ENCODE assay signal across 24 cellular contexts in the genomic region with DNA sequence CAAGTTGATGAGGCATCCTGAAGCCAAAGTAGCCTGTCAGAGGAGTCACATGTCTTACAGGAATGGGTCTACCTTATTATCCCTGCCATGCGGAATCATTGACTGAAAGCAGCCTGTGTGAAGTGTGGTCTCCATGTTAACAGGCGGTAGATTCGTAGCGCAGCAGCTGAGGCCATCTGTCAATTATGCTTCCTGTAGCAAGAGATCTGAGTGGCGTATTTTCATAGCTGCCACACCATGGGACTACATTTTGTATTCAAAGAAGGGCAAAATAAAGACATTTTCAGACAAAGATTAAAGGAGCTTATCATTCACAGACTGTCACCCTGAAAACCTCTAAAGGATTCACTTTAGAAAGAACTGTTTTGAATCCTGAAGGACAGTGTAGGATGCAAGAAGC.
"Had no signal": no experiment of that assay in that cellular context is flagged by ENCODE, and none has a peak within 500 bp of the region (broad histone marks: within the 10 kb centered on the region; RNA-seq: fewer than 3 reads in every experiment).

No MANE protein-coding gene starts in this region.

- H3K4me1 ChIP-seq: adrenal gland, esophagus squamous epithelium, pancreas, right lobe of liver, transverse colon, uterus had no signal

- H3K9me3 ChIP-seq: adrenal gland, esophagus squamous epithelium, mucosa of descending colon, pancreas, right lobe of liver, suprapubic skin, transverse colon, uterus had no signal

- H3K4me3 ChIP-seq: adrenal gland, esophagus squamous epithelium, hepatocyte, mucosa of descending colon, pancreas, right lobe of liver, suprapubic skin, transverse colon, uterus had no signal

- H3K36me3 ChIP-seq: adrenal gland, esophagus squamous epithelium, pancreas, right lobe of liver, suprapubic skin, transverse colon, uterus had no signal

- H3K27ac ChIP-seq: adrenal gland, esophagus squamous epithelium, hepatocyte, pancreas, right lobe of liver, suprapubic skin, transverse colon, uterus had no signal

- FAIRE-seq: endothelial cell of umbilical vein, pancreas, small intestine had no signal

- ATAC-seq: activated CD4-positive, CD25-positive, alpha-beta regulatory T cell treated with anti-CD3 and anti-CD28 coated beads, Interleukin-2, amount 50 U/mL, for 24 hours; activated naive CD4-positive, alpha-beta T cell treated with anti-CD3 and anti-CD28 coated beads, Interleukin-2, amount 50 U/mL, for 72 hours; activated T-cell treated with anti-CD3 and anti-CD28 coated beads, Interleukin-2, amount 50 U/mL, for 72 hours; mucosa of descending colon; pancreas; right lobe of liver; stimulated activated naive CD8-positive, alpha-beta T cell treated with anti-CD3 and anti-CD28 coated beads, Interleukin-15, amount 100 ng/mL, for 72 hours had no signal

- H3K4me2 ChIP-seq: hepatocyte had no signal

- H3K27me3 ChIP-seq: esophagus squamous epithelium, hepatocyte, right lobe of liver, suprapubic skin, transverse colon had no signal

- DNase-seq: activated CD8-positive, alpha-beta memory T cell treated with anti-CD3 and anti-CD28 coated beads for 24 hours; activated CD8-positive, alpha-beta memory T cell treated with anti-CD3 and anti-CD28 coated beads, Interleukin-2, amount 50 U/mL, for 48 hours; activated effector memory CD4-positive, alpha-beta T cell treated with anti-CD3 and anti-CD28 coated beads, Interleukin-2, amount 50 U/mL, for 16 hours; activated T-cell treated with anti-CD3 and anti-CD28 coated beads, Interleukin-2, amount 50 U/mL, for 72 hours; adrenal gland; dermis blood vessel endothelial cell; effector memory CD4-positive, alpha-beta T cell; esophagus squamous epithelium; mesenchymal stem cell; mucosa of descending colon; naive B cell; pancreas; right lobe of liver; small intestine; stimulated activated CD4-positive, alpha-beta T cell treated with anti-CD3 and anti-CD28 coated beads, Interleukin-15, amount 100 ng/mL, for 24 hours; stimulated activated CD4-positive, alpha-beta T cell treated with anti-CD3 and anti-CD28 coated beads, Interleukin-2, amount 100 ng/mL, for 48 hours; stimulated activated naive CD8-positive, alpha-beta T cell treated with anti-CD3 and anti-CD28 coated beads, Interleukin-15, amount 100 ng/mL, for 72 hours; transverse colon; uterus had no signal
